1 cellular context compared by ENCODE assay signal in the genomic region with DNA sequence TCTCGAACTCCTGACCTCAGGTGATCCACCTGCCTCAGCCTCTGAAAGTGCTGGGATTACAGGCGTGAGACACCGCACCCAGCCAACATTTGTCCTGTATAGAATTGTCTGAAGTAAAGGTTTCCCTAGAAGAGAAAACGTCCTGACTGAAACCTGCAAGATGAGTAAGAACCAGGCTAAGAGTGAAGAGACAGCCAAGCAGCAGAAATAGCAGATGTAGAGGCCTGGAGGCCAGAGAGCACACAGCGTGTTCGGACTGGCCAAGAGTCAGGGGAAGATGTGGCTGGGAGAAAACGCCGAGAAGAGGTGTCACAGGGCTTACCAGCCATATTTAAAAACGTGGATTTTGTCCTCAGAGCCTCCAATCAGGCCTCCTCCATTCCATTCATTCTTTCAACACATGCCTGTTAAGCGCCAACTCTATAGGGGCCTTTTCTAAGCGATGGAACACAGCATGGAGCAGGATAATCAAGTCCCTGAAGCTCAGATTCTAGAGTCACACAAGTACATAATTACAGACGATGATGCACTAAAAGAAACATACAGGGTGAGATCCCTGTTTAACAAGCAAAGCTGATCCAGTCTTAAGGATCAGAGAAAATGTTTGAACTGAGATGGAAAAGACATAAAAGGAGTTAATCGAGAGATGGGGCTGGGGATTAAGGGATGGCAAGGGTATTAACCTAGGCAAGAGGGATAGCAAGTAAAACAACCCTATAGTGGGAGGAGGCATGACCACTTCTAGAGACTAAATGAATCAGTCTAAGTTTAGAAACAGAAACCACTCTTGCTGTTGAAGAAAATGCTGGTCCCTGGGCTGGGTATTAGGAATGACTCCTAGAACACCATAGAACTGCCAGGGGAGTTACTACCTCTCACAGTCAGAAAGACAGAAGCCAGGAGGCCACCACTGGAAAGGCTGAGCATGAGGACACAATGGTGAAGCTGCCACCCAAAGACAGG.
TF ChIP-seq lines count a peak whose summit lies in the region.

No MANE protein-coding gene starts in this region.

TF ChIP-seq in WTC11, 78 proteins besides CTCF, POLR2A, EP300 and RAD21 (continued from another document):
- no peak for TF ChIP-seq E2F5 (CRISPR knock-in tag; IDR thresholded peaks at IDR 0.05)
- no peak for TF ChIP-seq NFATC4 (CRISPR knock-in tag; IDR thresholded peaks at IDR 0.05)
